In genomic region chr3:141430326-141430725, GRCh38 we compare ENCODE assay signal across 19 cellular contexts. TPM values are rescaled to one million over a fixed set of nuclear protein-coding genes. Genes with fewer than 3 reads are reported as not detected.
DNase-seq lines count a peak whose midpoint lies in the region; ATAC-seq and TF ChIP-seq lines count a peak whose summit lies in the region.
"Had no signal": no experiment of that assay in that cellular context is flagged by ENCODE, and none has a peak within 500 bp of the region (broad histone marks: within the 10 kb centered on the region; RNA-seq: fewer than 3 reads in every experiment).

No MANE protein-coding gene starts in this region.

- no peaks in the 10 kb centered on the region for H3K9me2 ChIP-seq in PC-3 (replicated peaks; ENCODE audit: low read length)

- no peaks in the 10 kb centered on the region for H3K27me3 ChIP-seq in endodermal cell (ENCODE audit: control insufficient read depth, insufficient read depth, low read length, poor library complexity, severe bottlenecking)
- H3K27me3 ChIP-seq in PC-3 (ENCODE audit: low read length): no peaks in the 10 kb centered on the region

- no peak overlapping the region for H3K4me3 Mint-ChIP-seq in endodermal cell
- no peak overlapping the region for H3K4me3 Mint-ChIP-seq in type B pancreatic cell
- no peak overlapping the region for H3K4me3 Mint-ChIP-seq in naive thymus-derived CD8-positive, alpha-beta T cell
- H3K4me3 Mint-ChIP-seq: activated CD4-positive, alpha-beta memory T cell treated with anti-CD3 and anti-CD28 coated beads for 36 hours; activated naive CD4-positive, alpha-beta T cell treated with anti-CD3 and anti-CD28 coated beads, Interleukin-2, amount 10 ng/mL, durations not matched to agents 7 days and 5 days; B cell had no signal

- H3K4me1 ChIP-seq in endodermal cell (ENCODE audit: control insufficient read depth, insufficient read depth, low read length) (no peaks in the 10 kb centered on the region), PC-3 (ENCODE audit: insufficient read depth, low read length) (no peaks in the 10 kb centered on the region)

- H3K27me3 Mint-ChIP-seq in endodermal cell (ENCODE audit: insufficient read depth) (no peaks in the 10 kb centered on the region), type B pancreatic cell (no peaks in the 10 kb centered on the region)
- H3K27me3 Mint-ChIP-seq in naive thymus-derived CD8-positive, alpha-beta T cell: no peaks in the 10 kb centered on the region
- H3K27me3 Mint-ChIP-seq: activated CD4-positive, alpha-beta memory T cell treated with anti-CD3 and anti-CD28 coated beads for 36 hours; activated naive CD4-positive, alpha-beta T cell treated with anti-CD3 and anti-CD28 coated beads, Interleukin-2, amount 10 ng/mL, durations not matched to agents 7 days and 5 days; B cell had no signal

- TF ChIP-seq CTCF in endodermal cell (conservative IDR thresholded peaks at IDR 0.05) (no peak), type B pancreatic cell (conservative IDR thresholded peaks at IDR 0.05) (no peak), PC-3 (conservative IDR thresholded peaks at IDR 0.05; ENCODE audit: low read depth, low read length) (no peak)

- no peak overlapping the region for H3K4me2 ChIP-seq in PC-3 (ENCODE audit: low read length)

- H3K36me3 ChIP-seq in endodermal cell (ENCODE audit: control insufficient read depth, insufficient read depth, low read length): peaks cover 8% of the 10 kb centered on the region
- H3K36me3 ChIP-seq in PC-3 (ENCODE audit: low read depth, low read length): no peaks in the 10 kb centered on the region

- H3K27ac ChIP-seq in endodermal cell (ENCODE audit: low read depth, low read length): no peak overlapping the region
- no peak overlapping the region for H3K27ac ChIP-seq in PC-3 (ENCODE audit: low read length)
- H3K27ac ChIP-seq: GM23248 had no signal

- H3K4me3 ChIP-seq in endodermal cell (ENCODE audit: low read length) (no peak overlapping the region), PC-3 (ENCODE audit: low read length) (no peak overlapping the region)
- H3K4me3 ChIP-seq: GM23248 had no signal

- H3K9me3 ChIP-seq in endodermal cell (ENCODE audit: control insufficient read depth, low read length) (no peaks in the 10 kb centered on the region), PC-3 (ENCODE audit: low read length) (no peaks in the 10 kb centered on the region)

- DNase-seq in activated CD8-positive, alpha-beta memory T cell treated with anti-CD3 and anti-CD28 coated beads for 24 hours: peak; percentile 49
- DNase-seq in activated CD8-positive, alpha-beta memory T cell treated with anti-CD3 and anti-CD28 coated beads, Interleukin-2, amount 50 U/mL, for 48 hours: no peak
- DNase-seq in endodermal cell (peak; percentile 28), occipital lobe (lab: John Stamatoyannopoulos, UW) (peak; percentile 21), type B pancreatic cell (ENCODE audit: extremely low spot score, unreplicated experiment) (peak; percentile 16), PC-3 (no peak)
- no peak for DNase-seq in naive thymus-derived CD8-positive, alpha-beta T cell
- DNase-seq: 8988T; activated CD4-positive, alpha-beta memory T cell treated with anti-CD3 and anti-CD28 coated beads for 36 hours; activated naive CD4-positive, alpha-beta T cell treated with anti-CD3 and anti-CD28 coated beads, Interleukin-2, amount 10 ng/mL, durations not matched to agents 7 days and 5 days; GM23248; hypothalamus; NCI-H1417 treated with DMSO at 0.1 percent for 48 hours; NCI-H524; SHP77 treated with DMSO at 0.1 percent for 48 hours; stimulated activated naive CD4-positive, alpha-beta T cell; T-helper 1 cell had no signal

- no peaks in the 10 kb centered on the region for H3F3A ChIP-seq in PC-3 (ENCODE audit: low read length, unreplicated experiment)

- H3K9me3 Mint-ChIP-seq in endodermal cell (no peaks in the 10 kb centered on the region), type B pancreatic cell (no peaks in the 10 kb centered on the region)
- H3K9me3 Mint-ChIP-seq in naive thymus-derived CD8-positive, alpha-beta T cell: no peaks in the 10 kb centered on the region
- H3K9me3 Mint-ChIP-seq: activated CD4-positive, alpha-beta memory T cell treated with anti-CD3 and anti-CD28 coated beads for 36 hours; activated naive CD4-positive, alpha-beta T cell treated with anti-CD3 and anti-CD28 coated beads, Interleukin-2, amount 10 ng/mL, durations not matched to agents 7 days and 5 days had no signal

- H3K9ac ChIP-seq in endodermal cell (ENCODE audit: extremely low read depth, low read length, poor library complexity, severe bottlenecking) (no peak overlapping the region), PC-3 (ENCODE audit: low read length) (no peak overlapping the region)
- H3K9ac ChIP-seq: GM23248 had no signal

- ATAC-seq in naive thymus-derived CD8-positive, alpha-beta T cell: no peak
- ATAC-seq in GM19328 (IDR thresholded peaks at IDR 0.05; ENCODE audit: unreplicated experiment): no peak
- no peak for ATAC-seq in PC-3

- no TSS peak for BruUV-seq in PC-3 (replicated peaks; lab: Mats Ljungman, UMichigan)

- 94 to 97% methylated on average over 7 of the region's 7 CpGs for WGBS in endodermal cell (ENCODE audit: insufficient coverage in 1 of 2, insufficient read length in 1 of 2), 2 experiments

- no peak overlapping the region for H3K27ac Mint-ChIP-seq in endodermal cell
- no peak overlapping the region for H3K27ac Mint-ChIP-seq in type B pancreatic cell
- peak overlapping the region in 1 of 10 donors; percentile 15 for H3K27ac Mint-ChIP-seq in naive thymus-derived CD8-positive, alpha-beta T cell
- H3K27ac Mint-ChIP-seq: activated naive CD4-positive, alpha-beta T cell treated with anti-CD3 and anti-CD28 coated beads, Interleukin-2, amount 10 ng/mL, durations not matched to agents 7 days and 5 days; B cell had no signal

- no peaks in the 10 kb centered on the region for H4K20me1 ChIP-seq in PC-3 (ENCODE audit: low read length)

- H3K36me3 Mint-ChIP-seq in endodermal cell (ENCODE audit: low read depth) (peaks cover 7% of the 10 kb centered on the region), type B pancreatic cell (peaks cover 4% of the 10 kb centered on the region)
- H3K36me3 Mint-ChIP-seq in naive thymus-derived CD8-positive, alpha-beta T cell: peaks cover 0 to 41% (median 12%) of the 10 kb centered on the region in 3 donors

- intact Hi-C loops in PC-3 (cut with micrococcal nuclease): no loop called here

- H3K4me1 Mint-ChIP-seq in endodermal cell (peaks cover 28% of the 10 kb centered on the region), type B pancreatic cell (ENCODE audit: unreplicated experiment) (peaks cover 30% of the 10 kb centered on the region)
- H3K4me1 Mint-ChIP-seq in naive thymus-derived CD8-positive, alpha-beta T cell: peaks cover 8 to 45% (median 30%) of the 10 kb centered on the region in 4 donors
- H3K4me1 Mint-ChIP-seq: activated naive CD4-positive, alpha-beta T cell treated with anti-CD3 and anti-CD28 coated beads, Interleukin-2, amount 10 ng/mL, durations not matched to agents 7 days and 5 days had no signal

- no peaks in the 10 kb centered on the region for H3K79me2 ChIP-seq in PC-3 (ENCODE audit: low read length)

- POLR2A ChIA-PET in naive thymus-derived CD8-positive, alpha-beta T cell (lab: Charles Lee): no interaction called here
- POLR2A ChIA-PET in PC-3 (lab: Charles Lee; ENCODE audit: unreplicated experiment): no interaction called here

- CTCF ChIA-PET in PC-3 (lab: Charles Lee): no interaction called here

- no peak overlapping the region for H2AFZ ChIP-seq in PC-3 (ENCODE audit: low read length)
- H2AFZ ChIP-seq: GM23248 had no signal

RNA-seq across cellular contexts. Expression of gene RASA2, which starts 56.5 kb away (rescaled TPM):
- 10 to 100 TPM; 20.5 to 25.0 TPM for total RNA-seq in endodermal cell
- polyA plus RNA-seq in endodermal cell (2013, experiment 1 of 2): 15.8 TPM
- polyA plus RNA-seq in endodermal cell (2013, experiment 2 of 2): 14.9 TPM
- 39.3 TPM for total RNA-seq in occipital lobe
- 14.3 and 20.3 TPM in 2 replicates for total RNA-seq in type B pancreatic cell (ENCODE audit: low replicate concordance)
- 100 to 1,000 TPM; 112 to 124 TPM for total RNA-seq in naive thymus-derived CD8-positive, alpha-beta T cell
- 10 to 100 TPM; 55.0 to 66.8 (median 57.9) TPM for polyA plus RNA-seq in naive thymus-derived CD8-positive, alpha-beta T cell
- total RNA-seq in PC-3 (2014; rRNA removed): 3.7 and 4.0 TPM in 2 replicates

Comparison
In these comparisons a context has a peak if more than half of its experiments do, and no peak if none do; other contexts are left out.
1. DNase-seq: peak in activated CD8-positive, alpha-beta memory T cell treated with anti-CD3 and anti-CD28 coated beads for 24 hours (single experiment), endodermal cell (single experiment), occipital lobe (single experiment) and type B pancreatic cell (single experiment); none in activated CD8-positive, alpha-beta memory T cell treated with anti-CD3 and anti-CD28 coated beads, Interleukin-2, amount 50 U/mL, for 48 hours (single experiment), naive thymus-derived CD8-positive, alpha-beta T cell (0 of 10) and PC-3 (single experiment).